In the genomic region with DNA sequence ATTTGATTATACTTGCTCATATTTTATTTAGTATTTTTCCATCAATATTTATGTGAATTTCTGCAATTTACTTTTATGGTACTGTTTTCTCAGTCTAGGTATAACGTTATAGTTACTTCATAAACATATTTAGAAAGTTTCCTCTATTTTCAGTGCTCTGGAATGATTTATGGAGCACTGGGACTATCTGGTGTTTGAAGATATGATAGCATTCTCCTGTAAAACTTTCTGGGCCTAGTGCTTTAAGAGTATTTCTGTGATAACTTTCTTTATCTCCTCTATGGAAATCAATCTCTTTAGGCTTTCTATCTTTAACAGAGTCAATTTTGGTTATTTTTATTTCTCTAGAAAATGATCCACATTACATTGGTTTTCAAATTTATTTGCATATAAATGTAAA, we compare ENCODE assay signal across 25 cellular contexts.
"Had no signal": no experiment of that assay in that cellular context is flagged by ENCODE, and none has a peak within 500 bp of the region (broad histone marks: within the 10 kb centered on the region; RNA-seq: fewer than 3 reads in every experiment).

No MANE protein-coding gene starts in this region.

- H3K27ac Mint-ChIP-seq: T-cell had no signal

- H3K4me1 Mint-ChIP-seq: T-cell had no signal

- H3K9me3 ChIP-seq: MG63, SK-N-SH had no signal

- H3K27ac ChIP-seq: HL-60, RWPE1 had no signal

- DNase-seq: Karpas-422, KG1, MG63, NCI-H1092, NCI-H1105 treated with DMSO at 0.1 percent for 48 hours, NCI-H1417 treated with DMSO at 0.1 percent for 48 hours, NCI-H146, NCI-H1694 treated with DMSO at 0.1 percent for 48 hours, NCI-H2029, NCI-H2171, NCI-H226, NCI-H446, NCI-H510A, NCI-H524 treated with DMSO at 0.1 percent for 48 hours, NCI-H69, NCI-H774, PC-3, SHP77, SK-N-SH, SW 1271, T-cell had no signal

- FAIRE-seq: HTR-8/SVneo had no signal

- H3K36me3 Mint-ChIP-seq: T-cell had no signal

- H3K4me2 ChIP-seq: SK-N-SH had no signal

- H3K4me3 ChIP-seq: MG63 had no signal

- ATAC-seq: Panc1, PC-3, T-cell had no signal

- H3K4me3 Mint-ChIP-seq: T-cell had no signal

- H3K27me3 Mint-ChIP-seq: T-cell had no signal
